ENCODE assay signal across 12 cellular contexts in the genomic region with DNA sequence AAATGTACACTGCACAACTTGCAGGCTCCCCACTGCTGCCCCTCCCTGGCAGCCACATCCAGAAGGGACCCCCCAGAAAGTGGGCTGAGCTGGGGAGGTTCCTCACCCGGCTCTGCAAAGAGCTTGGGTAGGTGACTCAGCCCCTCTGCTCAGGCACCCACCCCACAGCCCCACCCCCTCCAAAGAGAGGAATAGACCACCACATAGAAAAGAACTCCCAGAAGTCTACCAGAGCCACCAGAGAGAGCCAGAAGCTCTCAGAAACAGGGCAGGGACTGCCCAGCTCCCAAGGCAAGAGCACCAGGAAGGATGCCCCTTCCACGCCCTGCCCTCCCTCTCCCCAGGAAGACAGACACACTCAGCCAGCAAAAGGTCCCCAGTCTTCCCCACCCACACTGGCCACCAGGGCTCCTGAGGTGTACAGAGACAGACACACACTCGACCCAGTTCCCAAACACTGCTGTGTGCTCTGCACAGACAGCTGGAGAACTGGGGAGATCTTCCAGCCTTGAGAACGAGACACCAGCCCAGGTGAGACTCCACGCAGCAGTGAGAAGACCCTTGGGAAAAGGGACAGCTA. TPM values are rescaled to one million over a fixed set of nuclear protein-coding genes. Genes with fewer than 3 reads are reported as not detected.
DNase-seq lines count a peak whose midpoint lies in the region; ATAC-seq and TF ChIP-seq lines count a peak whose summit lies in the region.
"Had no signal": no experiment of that assay in that cellular context is flagged by ENCODE, and none has a peak within 500 bp of the region (broad histone marks: within the 10 kb centered on the region; RNA-seq: fewer than 3 reads in every experiment).

No MANE protein-coding gene starts in this region.

- in situ Hi-C loops in gastrocnemius medialis (cut with MboI; ENCODE audit: low sequenced_read_pairs in 4 of 4): loop anchor here in 2 of 4 donors (25.0 kb wide), 2 partner anchors 309 to 334 kb away; a partner anchor contains a TSS

- H3K4me3 ChIP-seq in WERI-Rb-1 (ENCODE audit: low read depth, low read length) (no peak overlapping the region), dorsolateral prefrontal cortex (peak overlapping the region in 22 of 59 donors; percentile 0 to 61 (median 19)), gastrocnemius medialis (peak overlapping the region in 2 of 4 donors; percentile 11 to 20)
- H3K4me3 ChIP-seq: GM23248, pancreas had no signal

- DNase-seq in WERI-Rb-1 (no peak), dorsolateral prefrontal cortex (no peak), gastrocnemius medialis (peak in 1 of 2 donors; percentile 68), A172 (ENCODE audit: low spot score) (no peak), MV-4-11 (lab: John Stamatoyannopoulos, UW) (no peak)
- DNase-seq: GM23248, left ventricle myocardium superior, NCI-H1436 treated with DMSO at 0.1 percent for 48 hours, NCI-H526, pancreas had no signal

- H3K27me3 ChIP-seq in WERI-Rb-1 (ENCODE audit: insufficient read depth, low read depth, severe bottlenecking) (no peaks in the 10 kb centered on the region), dorsolateral prefrontal cortex (no peaks in the 10 kb centered on the region), gastrocnemius medialis (no peaks in the 10 kb centered on the region)
- H3K27me3 ChIP-seq: pancreas had no signal

- no peak overlapping the region for H3K27ac ChIP-seq in WERI-Rb-1
- peak overlapping the region in 57 of 59 donors; percentile 51 to 99 (median 90) for H3K27ac ChIP-seq in dorsolateral prefrontal cortex
- H3K27ac ChIP-seq in gastrocnemius medialis: peak overlapping the region; percentile 97 to 100 (median 100)
- H3K27ac ChIP-seq: GM23248, pancreas had no signal

- peak; percentile 14 for TF ChIP-seq CTCF in GM12873 (IDR thresholded peaks at IDR 0.05; ENCODE audit: insufficient read depth, low read depth, low read length, missing control alignments)
- TF ChIP-seq CTCF in WERI-Rb-1 (IDR thresholded peaks at IDR 0.05; ENCODE audit: low read depth, low read length): 0 out of 2 replicates have a peak, but pooled peaks have one; percentile 7
- TF ChIP-seq CTCF in dorsolateral prefrontal cortex (IDR thresholded peaks at IDR 0.05 in 54 of 56, conservative IDR thresholded peaks at IDR 0.05 in 2 of 56; ENCODE audit: low read depth in 1 of 56, partially characterized antibody in 56 of 56): peak in 1 of 56 donors; percentile 7
- TF ChIP-seq CTCF in gastrocnemius medialis (IDR thresholded peaks at IDR 0.05 in 4 of 5, conservative IDR thresholded peaks at IDR 0.05 in 1 of 5): peak in 2 of 5 experiments; percentile 12

- intact Hi-C loops in dorsolateral prefrontal cortex (cut with DNase I): no loop called here
- intact Hi-C loops in gastrocnemius medialis (cut with DNase I; ENCODE audit: low total_unique reads): no loop called here

- no peaks in the 10 kb centered on the region for H3K9me3 ChIP-seq in WERI-Rb-1 (ENCODE audit: severe bottlenecking)
- no peaks in the 10 kb centered on the region for H3K9me3 ChIP-seq in gastrocnemius medialis
- H3K9me3 ChIP-seq: pancreas had no signal

- peaks cover 89 to 92% of the 10 kb centered on the region in 2 donors for H3K4me1 ChIP-seq in gastrocnemius medialis
- H3K4me1 ChIP-seq: pancreas had no signal

- no peak for TF ChIP-seq POLR2A in gastrocnemius medialis (IDR thresholded peaks at IDR 0.05)

- H3K36me3 ChIP-seq in WERI-Rb-1: peaks cover 26% of the 10 kb centered on the region
- H3K36me3 ChIP-seq in gastrocnemius medialis: no peaks in the 10 kb centered on the region
- H3K36me3 ChIP-seq: pancreas had no signal

- no peak for ATAC-seq in gastrocnemius medialis
- ATAC-seq in SK-N-SH treated with all-trans-retinoic acid at 6 μM for 48 hours: no peak
- ATAC-seq: left ventricle myocardium superior, pancreas had no signal

TF ChIP-seq in SK-N-SH treated with all-trans-retinoic acid at 6 μM for 48 hours, 23 proteins besides CTCF, POLR2A, EP300 and RAD21:
- TF ChIP-seq, protein P1, sequence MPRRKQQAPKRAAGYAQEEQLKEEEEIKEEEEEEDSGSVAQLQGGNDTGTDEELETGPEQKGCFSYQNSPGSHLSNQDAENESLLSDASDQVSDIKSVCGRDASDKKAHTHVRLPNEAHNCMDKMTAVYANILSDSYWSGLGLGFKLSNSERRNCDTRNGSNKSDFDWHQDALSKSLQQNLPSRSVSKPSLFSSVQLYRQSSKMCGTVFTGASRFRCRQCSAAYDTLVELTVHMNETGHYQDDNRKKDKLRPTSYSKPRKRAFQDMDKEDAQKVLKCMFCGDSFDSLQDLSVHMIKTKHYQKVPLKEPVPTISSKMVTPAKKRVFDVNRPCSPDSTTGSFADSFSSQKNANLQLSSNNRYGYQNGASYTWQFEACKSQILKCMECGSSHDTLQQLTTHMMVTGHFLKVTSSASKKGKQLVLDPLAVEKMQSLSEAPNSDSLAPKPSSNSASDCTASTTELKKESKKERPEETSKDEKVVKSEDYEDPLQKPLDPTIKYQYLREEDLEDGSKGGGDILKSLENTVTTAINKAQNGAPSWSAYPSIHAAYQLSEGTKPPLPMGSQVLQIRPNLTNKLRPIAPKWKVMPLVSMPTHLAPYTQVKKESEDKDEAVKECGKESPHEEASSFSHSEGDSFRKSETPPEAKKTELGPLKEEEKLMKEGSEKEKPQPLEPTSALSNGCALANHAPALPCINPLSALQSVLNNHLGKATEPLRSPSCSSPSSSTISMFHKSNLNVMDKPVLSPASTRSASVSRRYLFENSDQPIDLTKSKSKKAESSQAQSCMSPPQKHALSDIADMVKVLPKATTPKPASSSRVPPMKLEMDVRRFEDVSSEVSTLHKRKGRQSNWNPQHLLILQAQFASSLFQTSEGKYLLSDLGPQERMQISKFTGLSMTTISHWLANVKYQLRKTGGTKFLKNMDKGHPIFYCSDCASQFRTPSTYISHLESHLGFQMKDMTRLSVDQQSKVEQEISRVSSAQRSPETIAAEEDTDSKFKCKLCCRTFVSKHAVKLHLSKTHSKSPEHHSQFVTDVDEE (CRISPR knock-in tag; IDR thresholded peaks at IDR 0.05): no peak
- TF ChIP-seq, protein P2, sequence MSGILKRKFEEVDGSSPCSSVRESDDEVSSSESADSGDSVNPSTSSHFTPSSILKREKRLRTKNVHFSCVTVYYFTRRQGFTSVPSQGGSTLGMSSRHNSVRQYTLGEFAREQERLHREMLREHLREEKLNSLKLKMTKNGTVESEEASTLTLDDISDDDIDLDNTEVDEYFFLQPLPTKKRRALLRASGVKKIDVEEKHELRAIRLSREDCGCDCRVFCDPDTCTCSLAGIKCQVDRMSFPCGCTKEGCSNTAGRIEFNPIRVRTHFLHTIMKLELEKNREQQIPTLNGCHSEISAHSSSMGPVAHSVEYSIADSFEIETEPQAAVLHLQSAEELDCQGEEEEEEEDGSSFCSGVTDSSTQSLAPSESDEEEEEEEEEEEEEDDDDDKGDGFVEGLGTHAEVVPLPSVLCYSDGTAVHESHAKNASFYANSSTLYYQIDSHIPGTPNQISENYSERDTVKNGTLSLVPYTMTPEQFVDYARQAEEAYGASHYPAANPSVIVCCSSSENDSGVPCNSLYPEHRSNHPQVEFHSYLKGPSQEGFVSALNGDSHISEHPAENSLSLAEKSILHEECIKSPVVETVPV (CRISPR knock-in tag; IDR thresholded peaks at IDR 0.05): no peak
- TF ChIP-seq, protein P3, sequence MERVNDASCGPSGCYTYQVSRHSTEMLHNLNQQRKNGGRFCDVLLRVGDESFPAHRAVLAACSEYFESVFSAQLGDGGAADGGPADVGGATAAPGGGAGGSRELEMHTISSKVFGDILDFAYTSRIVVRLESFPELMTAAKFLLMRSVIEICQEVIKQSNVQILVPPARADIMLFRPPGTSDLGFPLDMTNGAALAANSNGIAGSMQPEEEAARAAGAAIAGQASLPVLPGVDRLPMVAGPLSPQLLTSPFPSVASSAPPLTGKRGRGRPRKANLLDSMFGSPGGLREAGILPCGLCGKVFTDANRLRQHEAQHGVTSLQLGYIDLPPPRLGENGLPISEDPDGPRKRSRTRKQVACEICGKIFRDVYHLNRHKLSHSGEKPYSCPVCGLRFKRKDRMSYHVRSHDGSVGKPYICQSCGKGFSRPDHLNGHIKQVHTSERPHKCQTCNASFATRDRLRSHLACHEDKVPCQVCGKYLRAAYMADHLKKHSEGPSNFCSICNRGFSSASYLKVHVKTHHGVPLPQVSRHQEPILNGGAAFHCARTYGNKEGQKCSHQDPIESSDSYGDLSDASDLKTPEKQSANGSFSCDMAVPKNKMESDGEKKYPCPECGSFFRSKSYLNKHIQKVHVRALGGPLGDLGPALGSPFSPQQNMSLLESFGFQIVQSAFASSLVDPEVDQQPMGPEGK (CRISPR knock-in tag; IDR thresholded peaks at IDR 0.05; ENCODE audit: borderline replicate concordance): no peak
- TF ChIP-seq ZNF8 (CRISPR knock-in tag; IDR thresholded peaks at IDR 0.05): no peak

RNA-seq across cellular contexts. Expression of a gene that starts 28.2 kb away (rescaled TPM):
- 100 to 1,000 TPM; 151 to 703 (median 290) TPM for total RNA-seq in dorsolateral prefrontal cortex
- total RNA-seq in gastrocnemius medialis: 1,000 to 10,000 TPM; 1,150 to 2,167 (median 1,736) TPM
- total RNA-seq in A172 (2014; rRNA removed; shearing (Covaris generic)): 114 and 117 TPM in 2 replicates
